ENCODE assay signal across 1 cellular context in the genomic region with DNA sequence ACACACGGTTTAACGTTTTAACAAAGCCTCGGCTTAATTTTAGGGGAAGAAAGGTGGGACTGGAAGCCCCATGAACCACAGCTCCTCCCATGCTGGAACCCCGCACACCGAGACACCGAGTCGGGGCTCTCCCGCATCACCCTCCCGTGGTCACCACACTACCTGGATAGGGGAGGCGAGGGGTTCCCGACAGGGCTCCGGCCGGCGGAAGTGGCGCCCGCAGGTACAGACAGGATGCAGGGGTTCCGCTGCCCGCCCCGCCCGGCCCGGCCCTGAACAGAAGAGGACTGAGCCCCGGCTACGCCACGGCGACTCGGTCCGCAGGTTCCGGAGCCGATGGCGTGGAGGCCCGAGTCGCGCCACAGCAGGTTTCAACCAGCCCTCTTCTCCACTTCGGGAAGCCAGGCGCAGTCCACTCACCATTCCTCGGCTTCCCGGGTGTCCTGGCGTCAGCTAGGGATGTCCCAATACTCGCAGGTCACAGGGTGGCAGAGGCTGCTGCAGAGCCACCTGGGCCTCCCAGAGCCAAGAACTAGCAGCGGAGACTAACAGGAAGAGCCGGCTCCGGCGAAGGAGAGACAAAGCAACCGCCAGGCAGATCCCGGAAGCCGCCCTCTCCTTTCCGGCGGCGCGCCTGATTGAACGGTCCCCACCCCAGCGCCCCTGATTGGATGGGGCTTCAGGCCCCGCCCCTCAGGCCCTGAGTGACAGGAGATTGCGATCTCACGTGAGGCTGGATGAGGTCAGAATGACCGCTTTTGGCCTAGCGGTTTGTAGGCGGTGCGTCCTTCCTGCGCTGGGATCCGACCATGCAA.
A peak's percentile ranks its signal among the peaks of the same experiment; 100 is the strongest.
TF ChIP-seq lines count a peak whose summit lies in the region.

A gene (minus strand): TSS at position 580 of the 815 bp plus-strand sequence. CDS start 157 bp downstream, at position 423.

TF ChIP-seq in HepG2, 621 proteins besides CTCF, POLR2A, EP300 and RAD21 (continued from another document and continues in another):
- TF ChIP-seq, protein P1, sequence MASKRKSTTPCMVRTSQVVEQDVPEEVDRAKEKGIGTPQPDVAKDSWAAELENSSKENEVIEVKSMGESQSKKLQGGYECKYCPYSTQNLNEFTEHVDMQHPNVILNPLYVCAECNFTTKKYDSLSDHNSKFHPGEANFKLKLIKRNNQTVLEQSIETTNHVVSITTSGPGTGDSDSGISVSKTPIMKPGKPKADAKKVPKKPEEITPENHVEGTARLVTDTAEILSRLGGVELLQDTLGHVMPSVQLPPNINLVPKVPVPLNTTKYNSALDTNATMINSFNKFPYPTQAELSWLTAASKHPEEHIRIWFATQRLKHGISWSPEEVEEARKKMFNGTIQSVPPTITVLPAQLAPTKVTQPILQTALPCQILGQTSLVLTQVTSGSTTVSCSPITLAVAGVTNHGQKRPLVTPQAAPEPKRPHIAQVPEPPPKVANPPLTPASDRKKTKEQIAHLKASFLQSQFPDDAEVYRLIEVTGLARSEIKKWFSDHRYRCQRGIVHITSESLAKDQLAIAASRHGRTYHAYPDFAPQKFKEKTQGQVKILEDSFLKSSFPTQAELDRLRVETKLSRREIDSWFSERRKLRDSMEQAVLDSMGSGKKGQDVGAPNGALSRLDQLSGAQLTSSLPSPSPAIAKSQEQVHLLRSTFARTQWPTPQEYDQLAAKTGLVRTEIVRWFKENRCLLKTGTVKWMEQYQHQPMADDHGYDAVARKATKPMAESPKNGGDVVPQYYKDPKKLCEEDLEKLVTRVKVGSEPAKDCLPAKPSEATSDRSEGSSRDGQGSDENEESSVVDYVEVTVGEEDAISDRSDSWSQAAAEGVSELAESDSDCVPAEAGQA (IDR thresholded peaks at IDR 0.05; ENCODE audit: low read depth): no peak
- TF ChIP-seq, protein P1 (CRISPR knock-in tag; IDR thresholded peaks at IDR 0.05; ENCODE audit: borderline replicate concordance): no peak
- TF ChIP-seq ZNF121 (CRISPR knock-in tag; IDR thresholded peaks at IDR 0.05) (peak; percentile 19; the same call in 1 of the 2 replicates), ZMYM2 (CRISPR knock-in tag; IDR thresholded peaks at IDR 0.05) (0 out of 2 replicates have a peak, but pooled peaks have one; percentile 55), ZNF766 (CRISPR knock-in tag; IDR thresholded peaks at IDR 0.05; ENCODE audit: borderline replicate concordance) (peak; percentile 77), TARDBP (CRISPR knock-in tag; IDR thresholded peaks at IDR 0.05) (peak; percentile 68), ATF1 (CRISPR knock-in tag; IDR thresholded peaks at IDR 0.05) (no peak), HNRNPLL (IDR thresholded peaks at IDR 0.05; ENCODE audit: low read depth, low read length, poor library complexity, severe bottlenecking) (peak; percentile 98), CENPT (CRISPR knock-in tag; IDR thresholded peaks at IDR 0.05; ENCODE audit: low read depth) (no peak), XRCC5 (optimal IDR thresholded peaks at IDR 0.05; ENCODE audit: low read length) (peak; percentile 55), ZNF83 (CRISPR knock-in tag; IDR thresholded peaks at IDR 0.05; ENCODE audit: borderline replicate concordance) (0 out of 2 replicates have a peak, but pooled peaks have one; percentile 33), ZNF570 (CRISPR knock-in tag; IDR thresholded peaks at IDR 0.05; ENCODE audit: borderline replicate concordance) (no peak), REPIN1 (CRISPR knock-in tag; IDR thresholded peaks at IDR 0.05; ENCODE audit: borderline replicate concordance, low read depth) (peak; percentile 72; the same call in 1 of the 2 replicates), HIVEP1 (CRISPR knock-in tag; IDR thresholded peaks at IDR 0.05) (0 out of 2 replicates have a peak, but pooled peaks have one; percentile 66), POLR2AphosphoS5 (IDR thresholded peaks at IDR 0.05; ENCODE audit: low read depth, low read length) (peak; percentile 89), ISX (CRISPR knock-in tag; conservative IDR thresholded peaks at IDR 0.05) (no peak), ATF7-NPFF (CRISPR knock-in tag; IDR thresholded peaks at IDR 0.05; ENCODE audit: low read depth) (0 out of 2 replicates have a peak, but pooled peaks have one; percentile 65), ZIK1 (CRISPR knock-in tag; IDR thresholded peaks at IDR 0.05; ENCODE audit: borderline replicate concordance, low read depth) (peak; percentile 90; the same call in 1 of the 2 replicates), YEATS2 (CRISPR knock-in tag; IDR thresholded peaks at IDR 0.05; ENCODE audit: borderline replicate concordance) (peak; percentile 76), KLF13 (CRISPR knock-in tag; IDR thresholded peaks at IDR 0.05) (no peak), MAFK (conservative IDR thresholded peaks at IDR 0.05 in 1 of 2, IDR thresholded peaks at IDR 0.05 in 1 of 2; ENCODE audit: low read length in 2 of 2) (no peak), ZNF605 (CRISPR knock-in tag; IDR thresholded peaks at IDR 0.05) (peak; percentile 86), TAF15 (IDR thresholded peaks at IDR 0.05; ENCODE audit: low read depth, low read length, poor library complexity, severe bottlenecking) (peak; percentile 41), ZNF253 (CRISPR knock-in tag; IDR thresholded peaks at IDR 0.05; ENCODE audit: borderline replicate concordance) (no peak), MYC (CRISPR knock-in tag; IDR thresholded peaks at IDR 0.05; ENCODE audit: borderline replicate concordance) (peak; percentile 39; the same call in 1 of the 2 replicates), SP2 (CRISPR knock-in tag; IDR thresholded peaks at IDR 0.05) (peak; percentile 81), ZNF558 (CRISPR knock-in tag; IDR thresholded peaks at IDR 0.05; ENCODE audit: borderline replicate concordance) (peak; percentile 79; the same call in 1 of the 2 replicates)
- TF ChIP-seq, protein P2, sequence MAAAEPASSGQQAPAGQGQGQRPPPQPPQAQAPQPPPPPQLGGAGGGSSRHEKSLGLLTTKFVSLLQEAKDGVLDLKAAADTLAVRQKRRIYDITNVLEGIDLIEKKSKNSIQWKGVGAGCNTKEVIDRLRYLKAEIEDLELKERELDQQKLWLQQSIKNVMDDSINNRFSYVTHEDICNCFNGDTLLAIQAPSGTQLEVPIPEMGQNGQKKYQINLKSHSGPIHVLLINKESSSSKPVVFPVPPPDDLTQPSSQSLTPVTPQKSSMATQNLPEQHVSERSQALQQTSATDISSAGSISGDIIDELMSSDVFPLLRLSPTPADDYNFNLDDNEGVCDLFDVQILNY (CRISPR knock-in tag; conservative IDR thresholded peaks at IDR 0.05): peak; percentile 49; the same call in 1 of the 2 replicates
- TF ChIP-seq, protein P3, sequence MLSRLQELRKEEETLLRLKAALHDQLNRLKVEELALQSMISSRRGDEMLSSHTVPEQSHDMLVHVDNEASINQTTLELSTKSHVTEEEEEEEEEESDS (CRISPR knock-in tag; IDR thresholded peaks at IDR 0.05; ENCODE audit: borderline replicate concordance): no peak
- TF ChIP-seq, protein P4, sequence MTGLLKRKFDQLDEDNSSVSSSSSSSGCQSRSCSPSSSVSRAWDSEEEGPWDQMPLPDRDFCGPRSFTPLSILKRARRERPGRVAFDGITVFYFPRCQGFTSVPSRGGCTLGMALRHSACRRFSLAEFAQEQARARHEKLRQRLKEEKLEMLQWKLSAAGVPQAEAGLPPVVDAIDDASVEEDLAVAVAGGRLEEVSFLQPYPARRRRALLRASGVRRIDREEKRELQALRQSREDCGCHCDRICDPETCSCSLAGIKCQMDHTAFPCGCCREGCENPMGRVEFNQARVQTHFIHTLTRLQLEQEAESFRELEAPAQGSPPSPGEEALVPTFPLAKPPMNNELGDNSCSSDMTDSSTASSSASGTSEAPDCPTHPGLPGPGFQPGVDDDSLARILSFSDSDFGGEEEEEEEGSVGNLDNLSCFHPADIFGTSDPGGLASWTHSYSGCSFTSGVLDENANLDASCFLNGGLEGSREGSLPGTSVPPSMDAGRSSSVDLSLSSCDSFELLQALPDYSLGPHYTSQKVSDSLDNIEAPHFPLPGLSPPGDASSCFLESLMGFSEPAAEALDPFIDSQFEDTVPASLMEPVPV (CRISPR knock-in tag; IDR thresholded peaks at IDR 0.05): 0 out of 2 replicates have a peak, but pooled peaks have one; percentile 53
- TF ChIP-seq, protein P5, sequence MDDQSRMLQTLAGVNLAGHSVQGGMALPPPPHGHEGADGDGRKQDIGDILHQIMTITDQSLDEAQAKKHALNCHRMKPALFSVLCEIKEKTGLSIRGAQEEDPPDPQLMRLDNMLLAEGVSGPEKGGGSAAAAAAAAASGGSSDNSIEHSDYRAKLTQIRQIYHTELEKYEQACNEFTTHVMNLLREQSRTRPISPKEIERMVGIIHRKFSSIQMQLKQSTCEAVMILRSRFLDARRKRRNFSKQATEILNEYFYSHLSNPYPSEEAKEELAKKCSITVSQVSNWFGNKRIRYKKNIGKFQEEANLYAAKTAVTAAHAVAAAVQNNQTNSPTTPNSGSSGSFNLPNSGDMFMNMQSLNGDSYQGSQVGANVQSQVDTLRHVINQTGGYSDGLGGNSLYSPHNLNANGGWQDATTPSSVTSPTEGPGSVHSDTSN (CRISPR knock-in tag; IDR thresholded peaks at IDR 0.05; ENCODE audit: borderline replicate concordance): peak; percentile 71; the same call in 1 of the 2 replicates
- TF ChIP-seq, protein P6, sequence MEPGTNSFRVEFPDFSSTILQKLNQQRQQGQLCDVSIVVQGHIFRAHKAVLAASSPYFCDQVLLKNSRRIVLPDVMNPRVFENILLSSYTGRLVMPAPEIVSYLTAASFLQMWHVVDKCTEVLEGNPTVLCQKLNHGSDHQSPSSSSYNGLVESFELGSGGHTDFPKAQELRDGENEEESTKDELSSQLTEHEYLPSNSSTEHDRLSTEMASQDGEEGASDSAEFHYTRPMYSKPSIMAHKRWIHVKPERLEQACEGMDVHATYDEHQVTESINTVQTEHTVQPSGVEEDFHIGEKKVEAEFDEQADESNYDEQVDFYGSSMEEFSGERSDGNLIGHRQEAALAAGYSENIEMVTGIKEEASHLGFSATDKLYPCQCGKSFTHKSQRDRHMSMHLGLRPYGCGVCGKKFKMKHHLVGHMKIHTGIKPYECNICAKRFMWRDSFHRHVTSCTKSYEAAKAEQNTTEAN (CRISPR knock-in tag; conservative IDR thresholded peaks at IDR 0.05): peak; percentile 45
- TF ChIP-seq, protein P7, sequence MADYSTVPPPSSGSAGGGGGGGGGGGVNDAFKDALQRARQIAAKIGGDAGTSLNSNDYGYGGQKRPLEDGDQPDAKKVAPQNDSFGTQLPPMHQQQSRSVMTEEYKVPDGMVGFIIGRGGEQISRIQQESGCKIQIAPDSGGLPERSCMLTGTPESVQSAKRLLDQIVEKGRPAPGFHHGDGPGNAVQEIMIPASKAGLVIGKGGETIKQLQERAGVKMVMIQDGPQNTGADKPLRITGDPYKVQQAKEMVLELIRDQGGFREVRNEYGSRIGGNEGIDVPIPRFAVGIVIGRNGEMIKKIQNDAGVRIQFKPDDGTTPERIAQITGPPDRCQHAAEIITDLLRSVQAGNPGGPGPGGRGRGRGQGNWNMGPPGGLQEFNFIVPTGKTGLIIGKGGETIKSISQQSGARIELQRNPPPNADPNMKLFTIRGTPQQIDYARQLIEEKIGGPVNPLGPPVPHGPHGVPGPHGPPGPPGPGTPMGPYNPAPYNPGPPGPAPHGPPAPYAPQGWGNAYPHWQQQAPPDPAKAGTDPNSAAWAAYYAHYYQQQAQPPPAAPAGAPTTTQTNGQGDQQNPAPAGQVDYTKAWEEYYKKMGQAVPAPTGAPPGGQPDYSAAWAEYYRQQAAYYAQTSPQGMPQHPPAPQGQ (CRISPR knock-in tag; IDR thresholded peaks at IDR 0.05; ENCODE audit: borderline replicate concordance): no peak
- TF ChIP-seq, protein P8, sequence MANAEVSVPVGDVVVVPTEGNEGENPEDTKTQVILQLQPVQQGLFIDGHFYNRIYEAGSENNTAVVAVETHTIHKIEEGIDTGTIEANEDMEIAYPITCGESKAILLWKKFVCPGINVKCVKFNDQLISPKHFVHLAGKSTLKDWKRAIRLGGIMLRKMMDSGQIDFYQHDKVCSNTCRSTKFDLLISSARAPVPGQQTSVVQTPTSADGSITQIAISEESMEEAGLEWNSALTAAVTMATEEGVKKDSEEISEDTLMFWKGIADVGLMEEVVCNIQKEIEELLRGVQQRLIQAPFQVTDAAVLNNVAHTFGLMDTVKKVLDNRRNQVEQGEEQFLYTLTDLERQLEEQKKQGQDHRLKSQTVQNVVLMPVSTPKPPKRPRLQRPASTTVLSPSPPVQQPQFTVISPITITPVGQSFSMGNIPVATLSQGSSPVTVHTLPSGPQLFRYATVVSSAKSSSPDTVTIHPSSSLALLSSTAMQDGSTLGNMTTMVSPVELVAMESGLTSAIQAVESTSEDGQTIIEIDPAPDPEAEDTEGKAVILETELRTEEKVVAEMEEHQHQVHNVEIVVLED (CRISPR knock-in tag; IDR thresholded peaks at IDR 0.05; ENCODE audit: borderline replicate concordance): peak; percentile 74
- TF ChIP-seq, protein P9, sequence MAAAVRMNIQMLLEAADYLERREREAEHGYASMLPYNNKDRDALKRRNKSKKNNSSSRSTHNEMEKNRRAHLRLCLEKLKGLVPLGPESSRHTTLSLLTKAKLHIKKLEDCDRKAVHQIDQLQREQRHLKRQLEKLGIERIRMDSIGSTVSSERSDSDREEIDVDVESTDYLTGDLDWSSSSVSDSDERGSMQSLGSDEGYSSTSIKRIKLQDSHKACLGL (CRISPR knock-in tag; IDR thresholded peaks at IDR 0.05): peak; percentile 61; the same call in 1 of the 2 replicates
